Comparison of ENCODE assay signal across 19 cellular contexts in the genomic region with DNA sequence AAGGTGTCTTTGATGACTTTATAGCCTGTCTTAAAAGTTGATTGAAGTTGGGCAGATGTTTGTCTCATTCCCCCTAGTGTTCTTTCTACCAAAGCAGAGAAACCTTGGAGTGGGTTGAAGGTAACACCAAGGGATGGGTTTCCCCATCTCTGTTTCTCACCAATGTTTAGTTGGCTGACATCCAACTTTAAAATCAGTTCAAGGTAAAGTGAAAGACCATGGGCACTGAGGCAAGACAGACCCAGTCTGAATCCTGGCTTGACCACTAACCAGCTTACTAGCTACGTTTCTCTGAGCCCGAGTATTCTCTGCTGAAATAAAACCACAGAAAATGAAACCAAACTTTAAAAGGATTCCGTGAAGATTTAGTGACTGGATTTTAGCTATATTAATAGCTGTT.
A peak's percentile ranks its signal among the peaks of the same experiment; 100 is the strongest.
DNase-seq lines count a peak whose midpoint lies in the region; ATAC-seq and TF ChIP-seq lines count a peak whose summit lies in the region.
"Had no signal": no experiment of that assay in that cellular context is flagged by ENCODE, and none has a peak within 500 bp of the region (broad histone marks: within the 10 kb centered on the region; RNA-seq: fewer than 3 reads in every experiment).

No MANE protein-coding gene starts in this region.

- no peaks in the 10 kb centered on the region for H4K20me1 ChIP-seq in OCI-LY3 (ENCODE audit: insufficient read depth, low read length)

- no peaks in the 10 kb centered on the region for H3K27me3 Mint-ChIP-seq in stimulated activated naive CD8-positive, alpha-beta T cell treated with anti-CD3 and anti-CD28 coated beads, Interleukin-15, amount 100 ng/mL, for 72 hours
- H3K27me3 Mint-ChIP-seq: activated naive CD4-positive, alpha-beta T cell treated with anti-CD3 and anti-CD28 coated beads, Interleukin-2, amount 10 ng/mL, durations not matched to agents 7 days and 5 days had no signal

- TF ChIP-seq CTCF in OCI-LY3 (IDR thresholded peaks at IDR 0.05; ENCODE audit: low read depth, low read length) = no peak

- H3K9me3 ChIP-seq in OCI-LY3 (ENCODE audit: insufficient read depth, low read length) = no peaks in the 10 kb centered on the region
- H3K9me3 ChIP-seq: breast epithelium, tibial artery had no signal

- peaks cover 44% of the 10 kb centered on the region for H3K4me1 ChIP-seq in OCI-LY3 (ENCODE audit: low read length)
- H3K4me1 ChIP-seq: breast epithelium had no signal

- H3K9ac ChIP-seq in OCI-LY3 (ENCODE audit: low read length) = no peak overlapping the region

- peaks cover 4 to 27% of the 10 kb centered on the region in 2 donors for H3K9me3 Mint-ChIP-seq in stimulated activated naive CD8-positive, alpha-beta T cell treated with anti-CD3 and anti-CD28 coated beads, Interleukin-15, amount 100 ng/mL, for 72 hours

- H3K4me1 Mint-ChIP-seq in stimulated activated naive CD8-positive, alpha-beta T cell treated with anti-CD3 and anti-CD28 coated beads, Interleukin-15, amount 100 ng/mL, for 72 hours = peaks cover 9% of the 10 kb centered on the region
- H3K4me1 Mint-ChIP-seq: activated naive CD4-positive, alpha-beta T cell treated with anti-CD3 and anti-CD28 coated beads, Interleukin-2, amount 10 ng/mL, durations not matched to agents 7 days and 5 days had no signal

- DNase-seq in ecto neural progenitor cell (ENCODE audit: low spot score) = no peak
- DNase-seq in stimulated activated naive CD8-positive, alpha-beta T cell treated with anti-CD3 and anti-CD28 coated beads, Interleukin-15, amount 100 ng/mL, for 72 hours = no peak
- no peak for DNase-seq in NCI-H2171 (lab: John Stamatoyannopoulos, UW)
- DNase-seq: activated CD4-positive, alpha-beta T cell treated with anti-CD3 and anti-CD28 coated beads for 1 hour; activated CD8-positive, alpha-beta memory T cell treated with anti-CD3 and anti-CD28 coated beads, Interleukin-2, amount 50 U/mL, for 48 hours; activated naive CD4-positive, alpha-beta T cell treated with anti-CD3 and anti-CD28 coated beads, Interleukin-2, amount 10 ng/mL, durations not matched to agents 7 days and 5 days; kidney glomerular epithelial cell; NCI-H1105; NCI-H226; right cardiac atrium; stimulated activated CD4-positive, alpha-beta T cell treated with anti-CD3 and anti-CD28 coated beads, Interleukin-1b, Interleukin-23, amount 100 ng/mL, for 48 hours; tibial artery had no signal

- H3K27ac ChIP-seq in OCI-LY3 (ENCODE audit: low read length) = peak overlapping the region; percentile 5; the same call in 1 of the 2 replicates
- H3K27ac ChIP-seq: breast epithelium, tibial artery had no signal

- H3K4me2 ChIP-seq in OCI-LY3 (ENCODE audit: low read length) = peak overlapping the region; percentile 42

- no peak overlapping the region for H2AFZ ChIP-seq in OCI-LY3 (ENCODE audit: low read depth, low read length)

- no peaks in the 10 kb centered on the region for H3K27me3 ChIP-seq in OCI-LY3 (ENCODE audit: low read depth, low read length)
- H3K27me3 ChIP-seq: breast epithelium, tibial artery had no signal

- peak overlapping the region; percentile 19; the same call in 1 of the 2 replicates for H3K4me3 ChIP-seq in OCI-LY3 (ENCODE audit: low read length)
- H3K4me3 ChIP-seq: breast epithelium, tibial artery had no signal

- no peaks in the 10 kb centered on the region for H3K79me2 ChIP-seq in OCI-LY3 (ENCODE audit: low read length)

- no peak overlapping the region for H3K27ac Mint-ChIP-seq in stimulated activated naive CD8-positive, alpha-beta T cell treated with anti-CD3 and anti-CD28 coated beads, Interleukin-15, amount 100 ng/mL, for 72 hours
- H3K27ac Mint-ChIP-seq: activated naive CD4-positive, alpha-beta T cell treated with anti-CD3 and anti-CD28 coated beads, Interleukin-2, amount 10 ng/mL, durations not matched to agents 7 days and 5 days; T-helper 2 cell treated with Interferon-gamma antibody and Interleukin-4, amounts not matched to agents 5 μg/mL and 100 μg/mL, for 36 hours had no signal

- H3K36me3 ChIP-seq in OCI-LY3 (replicated peaks; ENCODE audit: low read depth, low read length) = peaks cover 13% of the 10 kb centered on the region
- H3K36me3 ChIP-seq: breast epithelium had no signal

- ATAC-seq in GM18519 (IDR thresholded peaks at IDR 0.05; ENCODE audit: low FRiP score, unreplicated experiment) (peak; percentile 47), GM21423 (IDR thresholded peaks at IDR 0.05; ENCODE audit: unreplicated experiment) (peak; percentile 51), HG02970 (IDR thresholded peaks at IDR 0.05; ENCODE audit: low FRiP score, unreplicated experiment) (peak; percentile 50), GM19452 (IDR thresholded peaks at IDR 0.05; ENCODE audit: unreplicated experiment) (no peak)
- ATAC-seq in stimulated activated naive CD8-positive, alpha-beta T cell treated with anti-CD3 and anti-CD28 coated beads, Interleukin-15, amount 100 ng/mL, for 72 hours = no peak
- ATAC-seq: right cardiac atrium had no signal

- H3K4me3 Mint-ChIP-seq in stimulated activated naive CD8-positive, alpha-beta T cell treated with anti-CD3 and anti-CD28 coated beads, Interleukin-15, amount 100 ng/mL, for 72 hours = no peak overlapping the region
- H3K4me3 Mint-ChIP-seq: activated naive CD4-positive, alpha-beta T cell treated with anti-CD3 and anti-CD28 coated beads, Interleukin-2, amount 10 ng/mL, durations not matched to agents 7 days and 5 days; T-helper 2 cell treated with Interferon-gamma antibody and Interleukin-4, amounts not matched to agents 5 μg/mL and 100 μg/mL, for 36 hours had no signal

Comparison
In these comparisons a context has a peak if more than half of its experiments do, and no peak if none do; other contexts are left out.
1. ATAC-seq: peak in GM18519 (single experiment), GM21423 (single experiment) and HG02970 (single experiment); none in stimulated activated naive CD8-positive, alpha-beta T cell treated with anti-CD3 and anti-CD28 coated beads, Interleukin-15, amount 100 ng/mL, for 72 hours (single experiment) and GM19452 (single experiment).